Comparison of ENCODE assay signal across 1 cellular context in the genomic region with DNA sequence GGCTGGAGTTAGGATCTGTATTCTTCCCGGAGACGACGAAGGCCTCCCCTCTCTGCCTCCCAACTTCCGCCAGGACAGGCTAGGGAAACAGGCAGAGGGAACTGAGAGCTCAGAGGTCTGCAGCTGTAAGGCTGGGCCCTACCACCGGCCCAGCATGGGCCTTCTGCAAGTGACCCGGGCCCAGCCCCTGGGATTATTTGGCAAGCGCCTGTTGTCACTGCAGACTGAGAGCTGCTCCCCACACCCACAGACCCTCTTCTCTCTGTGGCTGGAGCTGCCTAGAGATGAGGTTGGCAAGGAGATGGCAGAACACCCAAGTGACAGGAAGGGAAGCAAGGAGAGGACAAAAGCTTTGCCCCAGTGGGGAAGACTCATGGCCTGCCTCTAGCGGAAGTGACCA.
TF ChIP-seq lines count a peak whose summit lies in the region.

No MANE protein-coding gene starts in this region.

TF ChIP-seq in GM23338, 12 proteins besides CTCF, POLR2A, EP300 and RAD21 (continued from another document):
- TF ChIP-seq, protein P1, sequence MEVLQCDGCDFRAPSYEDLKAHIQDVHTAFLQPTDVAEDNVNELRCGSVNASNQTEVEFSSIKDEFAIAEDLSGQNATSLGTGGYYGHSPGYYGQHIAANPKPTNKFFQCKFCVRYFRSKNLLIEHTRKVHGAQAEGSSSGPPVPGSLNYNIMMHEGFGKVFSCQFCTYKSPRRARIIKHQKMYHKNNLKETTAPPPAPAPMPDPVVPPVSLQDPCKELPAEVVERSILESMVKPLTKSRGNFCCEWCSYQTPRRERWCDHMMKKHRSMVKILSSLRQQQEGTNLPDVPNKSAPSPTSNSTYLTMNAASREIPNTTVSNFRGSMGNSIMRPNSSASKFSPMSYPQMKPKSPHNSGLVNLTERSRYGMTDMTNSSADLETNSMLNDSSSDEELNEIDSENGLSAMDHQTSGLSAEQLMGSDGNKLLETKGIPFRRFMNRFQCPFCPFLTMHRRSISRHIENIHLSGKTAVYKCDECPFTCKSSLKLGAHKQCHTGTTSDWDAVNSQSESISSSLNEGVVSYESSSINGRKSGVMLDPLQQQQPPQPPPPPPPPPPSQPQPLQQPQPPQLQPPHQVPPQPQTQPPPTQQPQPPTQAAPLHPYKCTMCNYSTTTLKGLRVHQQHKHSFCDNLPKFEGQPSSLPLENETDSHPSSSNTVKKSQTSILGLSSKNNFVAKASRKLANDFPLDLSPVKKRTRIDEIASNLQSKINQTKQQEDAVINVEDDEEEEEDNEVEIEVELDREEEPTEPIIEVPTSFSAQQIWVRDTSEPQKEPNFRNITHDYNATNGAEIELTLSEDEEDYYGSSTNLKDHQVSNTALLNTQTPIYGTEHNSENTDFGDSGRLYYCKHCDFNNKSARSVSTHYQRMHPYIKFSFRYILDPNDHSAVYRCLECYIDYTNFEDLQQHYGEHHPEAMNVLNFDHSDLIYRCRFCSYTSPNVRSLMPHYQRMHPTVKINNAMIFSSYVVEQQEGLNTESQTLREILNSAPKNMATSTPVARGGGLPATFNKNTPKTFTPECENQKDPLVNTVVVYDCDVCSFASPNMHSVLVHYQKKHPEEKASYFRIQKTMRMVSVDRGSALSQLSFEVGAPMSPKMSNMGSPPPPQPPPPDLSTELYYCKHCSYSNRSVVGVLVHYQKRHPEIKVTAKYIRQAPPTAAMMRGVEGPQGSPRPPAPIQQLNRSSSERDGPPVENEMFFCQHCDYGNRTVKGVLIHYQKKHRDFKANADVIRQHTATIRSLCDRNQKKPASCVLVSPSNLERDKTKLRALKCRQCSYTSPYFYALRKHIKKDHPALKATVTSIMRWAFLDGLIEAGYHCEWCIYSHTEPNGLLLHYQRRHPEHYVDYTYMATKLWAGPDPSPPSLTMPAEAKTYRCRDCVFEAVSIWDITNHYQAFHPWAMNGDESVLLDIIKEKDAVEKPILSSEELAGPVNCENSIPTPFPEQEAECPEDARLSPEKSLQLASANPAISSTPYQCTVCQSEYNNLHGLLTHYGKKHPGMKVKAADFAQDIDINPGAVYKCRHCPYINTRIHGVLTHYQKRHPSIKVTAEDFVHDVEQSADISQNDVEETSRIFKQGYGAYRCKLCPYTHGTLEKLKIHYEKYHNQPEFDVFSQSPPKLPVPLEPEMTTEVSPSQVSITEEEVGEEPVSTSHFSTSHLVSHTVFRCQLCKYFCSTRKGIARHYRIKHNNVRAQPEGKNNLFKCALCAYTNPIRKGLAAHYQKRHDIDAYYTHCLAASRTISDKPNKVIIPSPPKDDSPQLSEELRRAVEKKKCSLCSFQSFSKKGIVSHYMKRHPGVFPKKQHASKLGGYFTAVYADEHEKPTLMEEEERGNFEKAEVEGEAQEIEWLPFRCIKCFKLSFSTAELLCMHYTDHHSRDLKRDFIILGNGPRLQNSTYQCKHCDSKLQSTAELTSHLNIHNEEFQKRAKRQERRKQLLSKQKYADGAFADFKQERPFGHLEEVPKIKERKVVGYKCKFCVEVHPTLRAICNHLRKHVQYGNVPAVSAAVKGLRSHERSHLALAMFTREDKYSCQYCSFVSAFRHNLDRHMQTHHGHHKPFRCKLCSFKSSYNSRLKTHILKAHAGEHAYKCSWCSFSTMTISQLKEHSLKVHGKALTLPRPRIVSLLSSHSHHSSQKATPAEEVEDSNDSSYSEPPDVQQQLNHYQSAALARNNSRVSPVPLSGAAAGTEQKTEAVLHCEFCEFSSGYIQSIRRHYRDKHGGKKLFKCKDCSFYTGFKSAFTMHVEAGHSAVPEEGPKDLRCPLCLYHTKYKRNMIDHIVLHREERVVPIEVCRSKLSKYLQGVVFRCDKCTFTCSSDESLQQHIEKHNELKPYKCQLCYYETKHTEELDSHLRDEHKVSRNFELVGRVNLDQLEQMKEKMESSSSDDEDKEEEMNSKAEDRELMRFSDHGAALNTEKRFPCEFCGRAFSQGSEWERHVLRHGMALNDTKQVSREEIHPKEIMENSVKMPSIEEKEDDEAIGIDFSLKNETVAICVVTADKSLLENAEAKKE (CRISPR knock-in tag; IDR thresholded peaks at IDR 0.05), result no peak
